In the genomic region with DNA sequence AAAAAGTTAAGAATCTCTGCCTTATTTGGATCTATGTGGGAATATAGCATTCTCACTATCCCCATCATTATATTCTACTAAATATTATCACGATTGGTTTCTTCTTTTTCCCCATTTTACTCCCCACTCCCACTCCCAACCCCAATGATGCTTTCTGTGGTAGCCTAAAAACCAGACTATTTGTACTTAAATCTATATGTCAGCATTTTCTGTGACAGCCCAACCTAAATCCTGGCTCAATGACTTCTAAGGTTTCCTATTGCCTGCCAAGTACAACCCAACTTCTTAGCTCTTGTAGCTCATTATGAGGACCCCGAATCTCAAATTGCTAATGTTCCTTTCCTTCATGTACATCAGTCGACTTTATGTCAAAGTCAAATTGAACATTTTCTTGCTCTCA, we compare ENCODE assay signal across 35 cellular contexts.
"Had no signal": no experiment of that assay in that cellular context is flagged by ENCODE, and none has a peak within 500 bp of the region (broad histone marks: within the 10 kb centered on the region; RNA-seq: fewer than 3 reads in every experiment).

No MANE protein-coding gene starts in this region.

- H3K4me3 ChIP-seq: MG63 had no signal

- DNase-seq: Karpas-422, Kasumi-1, MG63, MM.1S, MV-4-11, NCI-H1048, NCI-H1092, NCI-H1092 treated with DMSO at 0.1 percent for 48 hours, NCI-H1105, NCI-H1105 treated with DMSO at 0.1 percent for 48 hours, NCI-H1417, NCI-H1436, NCI-H1436 treated with DMSO at 0.1 percent for 48 hours, NCI-H146, NCI-H1694, NCI-H1694 treated with DMSO at 0.1 percent for 48 hours, NCI-H187, NCI-H187 treated with DMSO at 0.1 percent for 48 hours, NCI-H1930, NCI-H2029, NCI-H2029 treated with DMSO at 0.1 percent for 48 hours, NCI-H2081, NCI-H2081 treated with DMSO at 0.1 percent for 48 hours, NCI-H2107, NCI-H2171, NCI-H2171 treated with DMSO at 0.1 percent for 48 hours, NCI-H2227 treated with DMSO at 0.1 percent for 48 hours, NCI-H226, NCI-H345, NCI-H446, NCI-H446 treated with DMSO at 0.1 percent for 48 hours, NCI-H510A, NCI-H510A treated with DMSO at 0.1 percent for 48 hours, NCI-H524, NCI-H524 treated with DMSO at 0.1 percent for 48 hours had no signal

- H3K36me3 ChIP-seq: MG63 had no signal

- H3K27me3 ChIP-seq: MG63 had no signal

- H3K9me3 ChIP-seq: MG63 had no signal
